Comparison of ENCODE assay signal across 8 cellular contexts in genomic region chr3:71580636-71581215, GRCh38. TPM values are rescaled to one million over a fixed set of nuclear protein-coding genes. Genes with fewer than 3 reads are reported as not detected.
DNase-seq lines count a peak whose midpoint lies in the region; ATAC-seq, FAIRE-seq and TF ChIP-seq lines count a peak whose summit lies in the region.

No MANE protein-coding gene starts in this region.

- peak overlapping the region; percentile 99 for H3K27ac Mint-ChIP-seq in activated naive CD4-positive, alpha-beta T cell treated with anti-CD3 and anti-CD28 coated beads for 36 hours

- no peak for FAIRE-seq in HTR-8/SVneo (lab: Jason Lieb, UNC)

- no peak for ATAC-seq in lower lobe of right lung

- H3K4me1 ChIP-seq in lower lobe of right lung: peaks cover 60% of the 10 kb centered on the region
- peaks cover 0 to 44% (median 6%) of the 10 kb centered on the region in 4 donors for H3K4me1 ChIP-seq in tibial nerve
- no peaks in the 10 kb centered on the region; the same call in 1 of the 2 replicates for H3K4me1 ChIP-seq in BE2C

- H3K4me3 ChIP-seq in astrocyte of the cerebellum (ENCODE audit: low read depth, low read length) (peak overlapping the region; percentile 84), lower lobe of right lung (peak overlapping the region; percentile 85), tibial nerve (peak overlapping the region; percentile 77 to 91 (median 84)), BE2C (ENCODE audit: low read depth, low read length) (no peak overlapping the region)

- CTCF ChIA-PET in activated naive CD4-positive, alpha-beta T cell treated with anti-CD3 and anti-CD28 coated beads for 36 hours (lab: Charles Lee): interaction anchor here (0.7 kb wide), 2 partner anchors 266 to 506 kb away, joined by 3 to 4 read pairs; no protein-coding TSS in a partner anchor

- DNase-seq in activated naive CD4-positive, alpha-beta T cell treated with anti-CD3 and anti-CD28 coated beads for 36 hours: no peak
- no peak for DNase-seq in activated naive CD4-positive, alpha-beta T cell treated with Interleukin-2 at 50 U/mL for 16 hours
- DNase-seq in astrocyte of the cerebellum (ENCODE audit: low read depth) (no peak), lower lobe of right lung (no peak), tibial nerve (ENCODE audit: low spot score in 2 of 2) (no peak), BE2C (no peak), HTR-8/SVneo (ENCODE audit: insufficient read length, low spot score) (no peak)
- DNase-seq in stimulated activated CD4-positive, alpha-beta T cell treated with anti-CD3 and anti-CD28 coated beads, Interleukin-4, amount 100 ng/mL, for 24 hours: no peak

- peak overlapping the region; percentile 95 for H3K4me3 Mint-ChIP-seq in activated naive CD4-positive, alpha-beta T cell treated with anti-CD3 and anti-CD28 coated beads for 36 hours

- no peak for TF ChIP-seq EP300 in tibial nerve (IDR thresholded peaks at IDR 0.05)

- peaks cover 7% of the 10 kb centered on the region for H3K36me3 Mint-ChIP-seq in activated naive CD4-positive, alpha-beta T cell treated with anti-CD3 and anti-CD28 coated beads for 36 hours (ENCODE audit: low read depth)

- H3K27me3 ChIP-seq in lower lobe of right lung (ENCODE audit: low read depth): no peaks in the 10 kb centered on the region
- H3K27me3 ChIP-seq in tibial nerve: no peaks in the 10 kb centered on the region
- H3K27me3 ChIP-seq in BE2C: peaks cover 24% of the 10 kb centered on the region

- H3K9me3 ChIP-seq in lower lobe of right lung (no peaks in the 10 kb centered on the region), tibial nerve (no peaks in the 10 kb centered on the region), BE2C (no peaks in the 10 kb centered on the region)

- no peak for TF ChIP-seq POLR2A in tibial nerve (IDR thresholded peaks at IDR 0.05)

- H3K4me1 Mint-ChIP-seq in activated naive CD4-positive, alpha-beta T cell treated with anti-CD3 and anti-CD28 coated beads for 36 hours (ENCODE audit: low read depth): peaks cover 40% of the 10 kb centered on the region

- H3K9me3 Mint-ChIP-seq in activated naive CD4-positive, alpha-beta T cell treated with anti-CD3 and anti-CD28 coated beads for 36 hours: no peaks in the 10 kb centered on the region

- 65 to 66% methylated on average over 7 of the region's 7 CpGs for WGBS in tibial nerve, 2 donors

- H3K27ac ChIP-seq in lower lobe of right lung (peak overlapping the region; percentile 93), tibial nerve (peak overlapping the region in 3 of 4 donors; percentile 93 to 98 (median 96))

- H3K27me3 Mint-ChIP-seq in activated naive CD4-positive, alpha-beta T cell treated with anti-CD3 and anti-CD28 coated beads for 36 hours (ENCODE audit: low read depth): no peaks in the 10 kb centered on the region

- in situ Hi-C loops in astrocyte of the cerebellum (cut with HindIII; ENCODE audit: low sequenced_read_pairs): loop anchor here (5.0 kb wide), 2 partner anchors 38 to 83 kb away; no protein-coding TSS in a partner anchor

- TF ChIP-seq CTCF in astrocyte of the cerebellum (IDR thresholded peaks at IDR 0.05; ENCODE audit: low read depth, low read length, missing control alignments) (no peak), lower lobe of right lung (IDR thresholded peaks at IDR 0.05) (no peak), tibial nerve (IDR thresholded peaks at IDR 0.05) (no peak), BE2C (IDR thresholded peaks at IDR 0.05; ENCODE audit: low read depth, low read length) (no peak)

- H3K36me3 ChIP-seq in lower lobe of right lung (no peaks in the 10 kb centered on the region), tibial nerve (no peaks in the 10 kb centered on the region), BE2C (no peaks in the 10 kb centered on the region)

- intact Hi-C loops in activated naive CD4-positive, alpha-beta T cell treated with anti-CD3 and anti-CD28 coated beads for 36 hours (cut with micrococcal nuclease): loop anchor here (2.0 to 5.0 kb wide), 2 partner anchors 68 to 493 kb away; no protein-coding TSS in a partner anchor
- intact Hi-C loops in lower lobe of right lung (cut with DNase I): no loop called here

RNA-seq across cellular contexts. Expression of gene FOXP1, which starts 2.8 kb away (rescaled TPM):
- total RNA-seq in activated naive CD4-positive, alpha-beta T cell treated with anti-CD3 and anti-CD28 coated beads for 36 hours: 10 to 100 TPM; 95.2 to 97.4 TPM
- total RNA-seq in lower lobe of right lung: 138 TPM
- 100 to 1,000 TPM in 1 of 4 donors, 10 to 100 TPM in 3; 86.4 to 107 (median 93.8) TPM for total RNA-seq in tibial nerve
- polyA plus RNA-seq in BE2C (2012; ENCODE audit: insufficient read depth, insufficient read length, low read depth): 5.4 TPM
